4 cellular contexts compared by ENCODE assay signal in genomic region chr2:89853427-89853826, GRCh38.
DNase-seq lines count a peak whose midpoint lies in the region; ATAC-seq, FAIRE-seq and TF ChIP-seq lines count a peak whose summit lies in the region.
"Not testable (repeated sequence)": the region's sequence is repeated elsewhere in the genome, so short reads cannot be mapped to it uniquely, and the experiment has no call there.

No MANE protein-coding gene starts in this region.

- not testable (repeated sequence) for H3K27ac Mint-ChIP-seq in effector memory CD8-positive, alpha-beta T cell; stimulated activated effector memory CD8-positive, alpha-beta T cell treated with anti-CD3 and anti-CD28 coated beads, Interleukin-12 subunit alpha, Interleukin-12 subunit beta, amount 100 ng/mL, for 72 hours

- H3K27me3 Mint-ChIP-seq in effector memory CD8-positive, alpha-beta T cell: peaks cover 0 to 25% of the 10 kb centered on the region in 2 donors

- TF ChIP-seq CTCF in bronchial epithelial cell (IDR thresholded peaks at IDR 0.05; ENCODE audit: insufficient read depth, low read length, severe bottlenecking): not testable (repeated sequence)

- H3K4me3 Mint-ChIP-seq in effector memory CD8-positive, alpha-beta T cell; stimulated activated effector memory CD8-positive, alpha-beta T cell treated with anti-CD3 and anti-CD28 coated beads, Interleukin-12 subunit alpha, Interleukin-12 subunit beta, amount 100 ng/mL, for 72 hours: not testable (repeated sequence)

- DNase-seq in HTR-8/SVneo (ENCODE audit: insufficient read length, low spot score); bronchial epithelial cell (ENCODE audit: low read depth); effector memory CD8-positive, alpha-beta T cell; stimulated activated effector memory CD8-positive, alpha-beta T cell treated with anti-CD3 and anti-CD28 coated beads, Interleukin-12 subunit alpha, Interleukin-12 subunit beta, amount 100 ng/mL, for 72 hours (ENCODE audit: low spot score in 2 of 2): not testable (repeated sequence)

- FAIRE-seq in HTR-8/SVneo (lab: Jason Lieb, UNC): peak; percentile 9
- peak; percentile 43 for FAIRE-seq in bronchial epithelial cell (lab: Jason Lieb, UNC)

- H3K4me1 Mint-ChIP-seq in effector memory CD8-positive, alpha-beta T cell (ENCODE audit: low read depth in 2 of 2); stimulated activated effector memory CD8-positive, alpha-beta T cell treated with anti-CD3 and anti-CD28 coated beads, Interleukin-12 subunit alpha, Interleukin-12 subunit beta, amount 100 ng/mL, for 72 hours: not testable (repeated sequence)

- not testable (repeated sequence) for H3K36me3 Mint-ChIP-seq in effector memory CD8-positive, alpha-beta T cell (ENCODE audit: insufficient read depth); stimulated activated effector memory CD8-positive, alpha-beta T cell treated with anti-CD3 and anti-CD28 coated beads, Interleukin-12 subunit alpha, Interleukin-12 subunit beta, amount 100 ng/mL, for 72 hours

- not testable (repeated sequence) for H3K27me3 ChIP-seq in bronchial epithelial cell (ENCODE audit: control insufficient read depth, insufficient read depth, low read length)

- ATAC-seq in effector memory CD8-positive, alpha-beta T cell (replicated peaks): peak; percentile 47
- ATAC-seq in stimulated activated effector memory CD8-positive, alpha-beta T cell treated with anti-CD3 and anti-CD28 coated beads, Interleukin-12 subunit alpha, Interleukin-12 subunit beta, amount 100 ng/mL, for 72 hours: peak; percentile 49

- H3K4me3 ChIP-seq in bronchial epithelial cell (ENCODE audit: low read depth, low read length): not testable (repeated sequence)

- not testable (repeated sequence) for H3K9me3 Mint-ChIP-seq in effector memory CD8-positive, alpha-beta T cell; stimulated activated effector memory CD8-positive, alpha-beta T cell treated with anti-CD3 and anti-CD28 coated beads, Interleukin-12 subunit alpha, Interleukin-12 subunit beta, amount 100 ng/mL, for 72 hours

- not testable (repeated sequence) for H3K36me3 ChIP-seq in bronchial epithelial cell (ENCODE audit: control insufficient read depth, insufficient read depth, low read length)
